ENCODE assay signal across 9 cellular contexts in the genomic region with DNA sequence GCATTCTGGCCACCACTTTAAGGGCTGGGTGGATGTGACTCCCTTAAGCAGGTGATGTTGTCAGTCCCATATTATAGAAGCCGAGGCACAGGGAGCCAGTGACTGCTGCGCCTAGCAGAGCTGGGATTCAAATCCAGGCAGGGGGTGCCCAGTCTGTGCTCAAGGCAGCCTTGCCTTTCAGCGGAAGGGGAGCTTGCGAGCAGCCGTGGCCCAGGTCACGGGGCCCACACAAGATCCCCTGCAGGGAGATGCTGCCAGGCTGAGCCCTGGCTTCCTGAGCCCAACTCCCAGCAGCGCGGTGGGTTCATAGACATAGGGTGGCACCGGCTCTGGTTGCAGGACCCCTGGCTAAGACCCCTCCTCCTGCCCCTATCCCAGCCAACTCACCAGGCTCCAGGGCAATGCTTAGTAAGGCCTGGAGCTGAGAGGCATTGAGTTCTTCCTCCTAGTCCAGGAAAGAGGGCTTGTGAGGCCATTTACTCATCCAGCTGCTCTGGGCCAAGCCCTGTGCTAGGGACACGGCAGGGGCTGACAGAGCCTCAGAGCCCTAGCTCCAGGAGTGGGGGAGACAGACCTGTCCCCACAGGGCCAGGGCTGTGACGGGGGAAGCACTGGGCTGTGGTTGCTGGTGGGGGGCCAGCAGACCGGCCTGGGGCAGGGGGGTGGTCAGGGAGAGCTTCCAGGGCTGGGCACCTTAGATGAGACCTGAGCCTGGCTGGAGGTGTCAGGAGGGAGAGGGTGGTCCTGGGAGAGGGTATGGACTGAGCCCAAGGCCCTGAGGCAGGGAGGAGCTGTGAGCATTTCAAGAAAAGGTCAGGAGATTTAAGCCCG. TPM values are rescaled to one million over a fixed set of nuclear protein-coding genes. Genes with fewer than 3 reads are reported as not detected.
A peak's percentile ranks its signal among the peaks of the same experiment; 100 is the strongest.
DNase-seq lines count a peak whose midpoint lies in the region; ATAC-seq and TF ChIP-seq lines count a peak whose summit lies in the region.
"Had no signal": no experiment of that assay in that cellular context is flagged by ENCODE, and none has a peak within 500 bp of the region (broad histone marks: within the 10 kb centered on the region; RNA-seq: fewer than 3 reads in every experiment).

No MANE protein-coding gene starts in this region.

- no peak for TF ChIP-seq CTCF in adrenal gland (IDR thresholded peaks at IDR 0.05)

- peak overlapping the region; percentile 16 to 77 (median 66) for H3K27ac ChIP-seq in adrenal gland
- H3K27ac ChIP-seq in temporal lobe (ENCODE audit: low read depth, low read length), result peak overlapping the region; percentile 12

- ATAC-seq in GM21528 (IDR thresholded peaks at IDR 0.05; ENCODE audit: low FRiP score, unreplicated experiment), result no peak

- intact Hi-C loops in adrenal gland (cut with DNase I), result loop anchor here in 1 of 2 donors (10.0 kb wide), 1 partner anchor 110 kb away; the partner anchor contains the start of gene HNRNPL

- no peak for TF ChIP-seq POLR2A in adrenal gland (IDR thresholded peaks at IDR 0.05)

- no peak overlapping the region for H3K4me3 ChIP-seq in adrenal gland

- no peaks in the 10 kb centered on the region for H3K27me3 ChIP-seq in adrenal gland

- peak; percentile 47 for DNase-seq in DMS 273 (lab: John Stamatoyannopoulos, UW; ENCODE audit: unreplicated experiment)
- no peak for DNase-seq in DMS 273 treated with DMSO at 0.1 percent for 48 hours (lab: John Stamatoyannopoulos, UW)
- DNase-seq in NOMO-1 treated with DMSO at 0.1 percent for 48 hours (lab: John Stamatoyannopoulos, UW; ENCODE audit: unreplicated experiment), result peak; percentile 30
- peak in 5 of 7 donors; percentile 42 to 57 (median 45) for DNase-seq in adrenal gland
- DNase-seq in kidney tubule cell (ENCODE audit: low spot score), result peak; percentile 64
- no peak for DNase-seq in occipital lobe (lab: John Stamatoyannopoulos, UW)

- 46 to 67% (median 58%) methylated on average over 6 to 13 of the region's 13 CpGs for WGBS in adrenal gland, 4 donors

- H3K4me1 ChIP-seq in adrenal gland (replicated peaks in 1 of 2), result peaks cover 7 to 20% of the 10 kb centered on the region in 2 donors

- peaks cover 0 to 18% of the 10 kb centered on the region in 2 donors for H3K36me3 ChIP-seq in adrenal gland (replicated peaks in 1 of 2)

- no peaks in the 10 kb centered on the region for H3K9me3 ChIP-seq in adrenal gland (replicated peaks in 1 of 3)

RNA-seq across cellular contexts. Expression of gene CAPN12, which starts 9.6 kb away (rescaled TPM):
- total RNA-seq in adrenal gland, result 1 to 10 TPM in 5 of 8 donors, under 1 TPM in 2, not detected in 1; 0.39 to 5.0 (median 3.7) TPM
- 10 to 100 TPM in 2 of 3 donors, under 1 TPM in 1; 0.68 to 23.1 (median 11.2) TPM for polyA plus RNA-seq in adrenal gland
- total RNA-seq in temporal lobe, result 0.25 TPM
- not detected for total RNA-seq in occipital lobe

RNA-seq across cellular contexts. Expression of gene LGALS7, which starts 38.7 kb away (rescaled TPM):
- not detected for total RNA-seq in adrenal gland
- polyA plus RNA-seq in adrenal gland, result not detected
- 0.74 TPM for total RNA-seq in temporal lobe
- 1.1 TPM for total RNA-seq in occipital lobe
- total RNA-seq: activated CD8-positive, alpha-beta memory T cell treated with anti-CD3 and anti-CD28 coated beads for 36 hours had no signal

RNA-seq across cellular contexts. Expression of gene LGALS7B, which starts 54.4 kb away (rescaled TPM):
- total RNA-seq in adrenal gland (not detected), temporal lobe (0.74 TPM), occipital lobe (not detected)
- polyA plus RNA-seq in adrenal gland, result 1 to 10 TPM in 1 of 3 donors, not detected in 2; 1.0 TPM
- total RNA-seq: activated CD8-positive, alpha-beta memory T cell treated with anti-CD3 and anti-CD28 coated beads for 36 hours had no signal

Comparison
In these comparisons a context has a peak if more than half of its experiments do, and no peak if none do; other contexts are left out.
1. DNase-seq: peak in DMS 273 (single experiment), NOMO-1 treated with DMSO at 0.1 percent for 48 hours (single experiment), adrenal gland (5 of 7) and kidney tubule cell (single experiment); none in DMS 273 treated with DMSO at 0.1 percent for 48 hours (single experiment) and occipital lobe (single experiment).